13 cellular contexts compared by ENCODE assay signal in the genomic region with DNA sequence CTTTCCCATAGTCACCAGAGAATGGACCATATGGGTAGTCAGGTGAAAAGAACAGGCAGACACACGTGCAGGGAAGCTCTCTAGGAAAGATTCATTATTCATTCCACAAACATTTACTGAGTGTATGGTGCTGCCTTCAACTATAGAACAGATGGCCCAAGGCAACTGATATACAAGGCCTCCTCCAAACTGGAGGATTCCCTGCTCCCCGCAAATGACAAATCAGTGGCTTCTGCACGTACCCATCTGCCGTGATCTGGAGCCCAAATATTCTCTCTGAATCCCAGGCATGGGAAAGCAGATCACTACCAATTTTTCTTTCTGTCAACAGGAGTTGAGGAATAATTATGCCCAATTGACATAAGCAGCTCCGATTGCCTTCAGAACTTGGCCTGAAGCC.
DNase-seq lines count a peak whose midpoint lies in the region; ATAC-seq lines count a peak whose summit lies in the region.
"Had no signal": no experiment of that assay in that cellular context is flagged by ENCODE, and none has a peak within 500 bp of the region (broad histone marks: within the 10 kb centered on the region; RNA-seq: fewer than 3 reads in every experiment).

No MANE protein-coding gene starts in this region.

- no peaks in the 10 kb centered on the region for H3K9me3 ChIP-seq in T-helper 17 cell (ENCODE audit: control insufficient read depth, low read length, poor library complexity, severe bottlenecking)

- no peak overlapping the region for H3K4me3 Mint-ChIP-seq in effector memory CD8-positive, alpha-beta T cell
- H3K4me3 Mint-ChIP-seq in T-helper 17 cell, result no peak overlapping the region
- H3K4me3 Mint-ChIP-seq: CD8-positive, alpha-beta T cell had no signal

- ATAC-seq in GM18867 (IDR thresholded peaks at IDR 0.05; ENCODE audit: unreplicated experiment) (no peak), T-helper 17 cell (no peak), HG02840 (IDR thresholded peaks at IDR 0.05; ENCODE audit: low FRiP score, unreplicated experiment) (no peak)
- no peak for ATAC-seq in effector memory CD8-positive, alpha-beta T cell (replicated peaks)
- ATAC-seq: CD8-positive, alpha-beta T cell; SK-N-SH treated with all-trans-retinoic acid at 6 μM for 48 hours had no signal

- no peak overlapping the region for H3K27ac Mint-ChIP-seq in effector memory CD8-positive, alpha-beta T cell
- H3K27ac Mint-ChIP-seq in T-helper 17 cell, result no peak overlapping the region
- H3K27ac Mint-ChIP-seq: CD8-positive, alpha-beta T cell had no signal

- in situ Hi-C loops in G401 (cut with HindIII; ENCODE audit: low sequenced_read_pairs), result no loop called here

- no peaks in the 10 kb centered on the region for H3K36me3 Mint-ChIP-seq in effector memory CD8-positive, alpha-beta T cell (ENCODE audit: insufficient read depth)
- no peaks in the 10 kb centered on the region for H3K36me3 Mint-ChIP-seq in T-helper 17 cell (ENCODE audit: low read depth)
- H3K36me3 Mint-ChIP-seq: CD8-positive, alpha-beta T cell had no signal

- peaks cover 6 to 21% of the 10 kb centered on the region in 2 donors for H3K27me3 Mint-ChIP-seq in effector memory CD8-positive, alpha-beta T cell
- no peaks in the 10 kb centered on the region for H3K27me3 Mint-ChIP-seq in T-helper 17 cell

- peaks cover 0 to 3% of the 10 kb centered on the region in 2 donors for H3K9me3 Mint-ChIP-seq in effector memory CD8-positive, alpha-beta T cell
- H3K9me3 Mint-ChIP-seq: CD8-positive, alpha-beta T cell had no signal

- DNase-seq in G401 (ENCODE audit: low spot score) (peak; percentile 35), NCI-H1105 treated with DMSO at 0.1 percent for 48 hours (lab: John Stamatoyannopoulos, UW) (peak; percentile 81), NCI-H446 (lab: John Stamatoyannopoulos, UW) (peak; percentile 21 to 58), cerebellum (ENCODE audit: low spot score) (peak; percentile 8), T-helper 17 cell (no peak)
- DNase-seq in effector memory CD8-positive, alpha-beta T cell, result no peak
- DNase-seq: CD8-positive, alpha-beta T cell; HCEC 1CT; NCI-H2029 treated with DMSO at 0.1 percent for 48 hours; NCI-H526 had no signal

- H3K4me1 Mint-ChIP-seq in effector memory CD8-positive, alpha-beta T cell (ENCODE audit: low read depth in 2 of 2), result peaks cover 0 to 3% of the 10 kb centered on the region in 2 donors
- no peaks in the 10 kb centered on the region for H3K4me1 Mint-ChIP-seq in T-helper 17 cell

Comparison
In these comparisons a context has a peak if more than half of its experiments do, and no peak if none do; other contexts are left out.
1. DNase-seq: peak in G401 (single experiment), NCI-H1105 treated with DMSO at 0.1 percent for 48 hours (single experiment), NCI-H446 (2 of 2) and cerebellum (single experiment); none in effector memory CD8-positive, alpha-beta T cell (0 of 3) and T-helper 17 cell (0 of 3).